Comparison of ENCODE assay signal across 28 cellular contexts in the genomic region with DNA sequence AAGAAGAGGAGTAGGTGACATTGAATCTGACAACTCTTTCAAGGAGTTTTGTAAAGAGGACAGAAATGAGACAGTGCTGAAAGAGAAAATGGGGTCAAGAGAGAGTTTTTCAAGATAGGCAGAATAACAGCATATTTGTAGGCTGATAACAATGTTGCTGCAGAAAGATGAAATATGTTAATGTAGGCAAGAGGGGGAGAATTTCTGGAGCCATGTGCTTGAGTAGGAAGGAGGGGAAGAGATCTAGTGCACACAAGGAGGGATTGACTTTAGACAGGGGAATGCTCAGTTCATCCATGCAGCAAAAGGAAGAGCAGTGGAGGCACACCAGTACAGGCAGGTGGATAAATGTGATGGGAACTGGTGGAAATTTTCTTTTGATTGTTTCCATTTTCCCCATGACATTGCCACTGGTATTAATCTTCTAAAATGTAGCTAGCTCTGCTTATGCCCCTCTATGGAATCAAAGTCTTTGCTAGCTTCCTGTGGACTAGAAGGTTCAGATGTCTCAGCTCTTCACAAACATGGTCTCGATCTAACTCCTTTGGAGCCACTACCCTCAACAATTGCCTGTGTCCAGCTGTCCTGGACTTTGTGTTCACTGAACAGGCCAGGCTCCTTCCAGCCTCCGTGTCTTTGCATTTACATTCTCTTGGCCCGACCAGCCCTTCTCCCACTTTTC. TPM values are rescaled to one million over a fixed set of nuclear protein-coding genes. Genes with fewer than 3 reads are reported as not detected.
DNase-seq lines count a peak whose midpoint lies in the region; ATAC-seq and TF ChIP-seq lines count a peak whose summit lies in the region.
"Had no signal": no experiment of that assay in that cellular context is flagged by ENCODE, and none has a peak within 500 bp of the region (broad histone marks: within the 10 kb centered on the region; RNA-seq: fewer than 3 reads in every experiment).

No MANE protein-coding gene starts in this region.

- intact Hi-C loops in activated CD4-positive, alpha-beta T cell treated with anti-CD3 and anti-CD28 coated beads for 36 hours (cut with DNase I, micrococcal nuclease): loop anchor here in 1 of 2 experiments (2.0 kb wide), 1 partner anchor 14 kb away; a partner anchor contains a TSS
- intact Hi-C loops in CD4-positive, alpha-beta T cell (cut with DNase I, micrococcal nuclease): loop anchor here in 1 of 2 experiments (2.0 kb wide), 1 partner anchor 16 kb away; no protein-coding TSS in a partner anchor
- intact Hi-C loops in activated T-helper 1 cell treated with anti-CD3 and anti-CD28 coated beads, Interleukin-12 subunit alpha, Interleukin-12 subunit beta, Interleukin-2, Interleukin-4 antibody, amounts not matched to agents 30 ng/mL and 10 ng/mL and 1 ng/mL, durations not matched to agents 14 hours and 24 hours and 36 hours (cut with micrococcal nuclease): no loop called here

- peaks cover 19% of the 10 kb centered on the region for H3K4me1 Mint-ChIP-seq in activated CD4-positive, alpha-beta T cell treated with anti-CD3 and anti-CD28 coated beads for 36 hours
- peaks cover 25% of the 10 kb centered on the region for H3K4me1 Mint-ChIP-seq in CD4-positive, alpha-beta T cell (ENCODE audit: low read depth)
- peaks cover 29% of the 10 kb centered on the region for H3K4me1 Mint-ChIP-seq in activated T-helper 1 cell treated with anti-CD3 and anti-CD28 coated beads, Interleukin-12 subunit alpha, Interleukin-12 subunit beta, Interleukin-2, Interleukin-4 antibody, amounts not matched to agents 30 ng/mL and 10 ng/mL and 1 ng/mL, durations not matched to agents 14 hours and 24 hours and 36 hours (ENCODE audit: low read depth)

- H3K36me3 Mint-ChIP-seq in activated CD4-positive, alpha-beta T cell treated with anti-CD3 and anti-CD28 coated beads for 36 hours (ENCODE audit: low read depth): no peaks in the 10 kb centered on the region
- no peaks in the 10 kb centered on the region for H3K36me3 Mint-ChIP-seq in CD4-positive, alpha-beta T cell (ENCODE audit: low read depth)
- no peaks in the 10 kb centered on the region for H3K36me3 Mint-ChIP-seq in activated T-helper 1 cell treated with anti-CD3 and anti-CD28 coated beads, Interleukin-12 subunit alpha, Interleukin-12 subunit beta, Interleukin-2, Interleukin-4 antibody, amounts not matched to agents 30 ng/mL and 10 ng/mL and 1 ng/mL, durations not matched to agents 14 hours and 24 hours and 36 hours (ENCODE audit: low read depth)
- H3K36me3 Mint-ChIP-seq: activated CD4-positive, alpha-beta memory T cell treated with anti-CD3 and anti-CD28 coated beads for 36 hours had no signal

- H3K27ac Mint-ChIP-seq in activated CD4-positive, alpha-beta T cell treated with anti-CD3 and anti-CD28 coated beads for 36 hours: peak overlapping the region; percentile 14
- peak overlapping the region; percentile 28 for H3K27ac Mint-ChIP-seq in CD4-positive, alpha-beta T cell
- H3K27ac Mint-ChIP-seq in activated T-helper 1 cell treated with anti-CD3 and anti-CD28 coated beads, Interleukin-12 subunit alpha, Interleukin-12 subunit beta, Interleukin-2, Interleukin-4 antibody, amounts not matched to agents 30 ng/mL and 10 ng/mL and 1 ng/mL, durations not matched to agents 14 hours and 24 hours and 36 hours: peak overlapping the region; percentile 59
- H3K27ac Mint-ChIP-seq: HFFc6 had no signal

- no peaks in the 10 kb centered on the region for H3K9me3 ChIP-seq in CD4-positive, alpha-beta T cell (ENCODE audit: control insufficient read depth, low read length)
- H3K9me3 ChIP-seq in iPS-15b (ENCODE audit: control insufficient read depth, insufficient read depth, low read length): no peaks in the 10 kb centered on the region
- H3K9me3 ChIP-seq: heart left ventricle, SJSA1, suprapubic skin had no signal

- no peaks in the 10 kb centered on the region for H3K4me1 ChIP-seq in iPS-15b (ENCODE audit: control insufficient read depth, insufficient read depth, low read length)
- H3K4me1 ChIP-seq: SJSA1, suprapubic skin had no signal

- no peak for ATAC-seq in activated CD4-positive, alpha-beta T cell treated with anti-CD3 and anti-CD28 coated beads for 36 hours
- ATAC-seq in CD4-positive, alpha-beta T cell (ENCODE audit: poor library complexity): no peak
- ATAC-seq in GM21390 (IDR thresholded peaks at IDR 0.05; ENCODE audit: unreplicated experiment): no peak

- H3K4me3 ChIP-seq in iPS-15b (ENCODE audit: low read depth, low read length) (no peak overlapping the region), coronary artery (no peak overlapping the region)
- H3K4me3 ChIP-seq: GM23248, heart left ventricle, SJSA1, smooth muscle cell, suprapubic skin had no signal

- H3K9ac ChIP-seq in iPS-15b (ENCODE audit: low read depth, low read length): peak overlapping the region; percentile 28
- H3K9ac ChIP-seq: GM23248 had no signal

- POLR2A ChIA-PET in activated CD4-positive, alpha-beta T cell treated with anti-CD3 and anti-CD28 coated beads for 36 hours (lab: Charles Lee): interaction anchor here (1.1 to 1.2 kb wide), 2 partner anchors 9 to 11 kb away, joined by 4 to 5 read pairs; a partner anchor contains a TSS
- POLR2A ChIA-PET in CD4-positive, alpha-beta T cell (lab: Charles Lee): interaction anchor here (1.5 to 2.9 kb wide), 4 partner anchors 11 to 38 kb away, joined by 4 to 36 read pairs (median 6); a partner anchor contains a TSS

- no peak for DNase-seq in activated CD4-positive, alpha-beta T cell treated with anti-CD3 and anti-CD28 coated beads for 36 hours
- DNase-seq in activated CD4-positive, alpha-beta T cell treated with anti-CD3 and anti-CD28 coated beads, Interleukin-2, amount 50 U/mL, for 4 hours: no peak
- DNase-seq in CD4-positive, alpha-beta T cell: no peak
- no peak for DNase-seq in activated T-helper 1 cell treated with anti-CD3 and anti-CD28 coated beads, Interleukin-12 subunit alpha, Interleukin-12 subunit beta, Interleukin-2, Interleukin-4 antibody, amounts not matched to agents 30 ng/mL and 10 ng/mL and 1 ng/mL, durations not matched to agents 14 hours and 24 hours and 36 hours (ENCODE audit: low spot score)
- DNase-seq in coronary artery (ENCODE audit: low spot score) (no peak), HCEC 1CT (no peak)
- DNase-seq: COR-L47, GF-D8, heart left ventricle, HFFc6, KG1, mesendoderm, NCI-H1436 treated with DMSO at 0.1 percent for 48 hours, WERI-Rb-1 had no signal

- H3K4me3 Mint-ChIP-seq in activated CD4-positive, alpha-beta T cell treated with anti-CD3 and anti-CD28 coated beads for 36 hours: no peak overlapping the region
- no peak overlapping the region for H3K4me3 Mint-ChIP-seq in CD4-positive, alpha-beta T cell
- no peak overlapping the region for H3K4me3 Mint-ChIP-seq in activated T-helper 1 cell treated with anti-CD3 and anti-CD28 coated beads, Interleukin-12 subunit alpha, Interleukin-12 subunit beta, Interleukin-2, Interleukin-4 antibody, amounts not matched to agents 30 ng/mL and 10 ng/mL and 1 ng/mL, durations not matched to agents 14 hours and 24 hours and 36 hours
- H3K4me3 Mint-ChIP-seq: activated CD4-positive, alpha-beta memory T cell treated with anti-CD3 and anti-CD28 coated beads for 36 hours; HFFc6 had no signal

- no peaks in the 10 kb centered on the region for H3K36me3 ChIP-seq in iPS-15b (ENCODE audit: control insufficient read depth, insufficient read depth, low read length)
- H3K36me3 ChIP-seq: heart left ventricle, SJSA1, suprapubic skin, WERI-Rb-1 had no signal

- H3K27ac ChIP-seq in CD4-positive, alpha-beta T cell (ENCODE audit: low read depth, low read length): no peak overlapping the region
- H3K27ac ChIP-seq in coronary artery: peak overlapping the region in 1 of 2 donors; percentile 42
- H3K27ac ChIP-seq: epithelial cell of prostate, GM23248, SJSA1, suprapubic skin, WERI-Rb-1 had no signal

- TF ChIP-seq CTCF in CD4-positive, alpha-beta T cell (IDR thresholded peaks at IDR 0.05): no peak
- no peak for TF ChIP-seq CTCF in coronary artery (IDR thresholded peaks at IDR 0.05)

- H3K27me3 ChIP-seq in CD4-positive, alpha-beta T cell (ENCODE audit: control insufficient read depth, insufficient read depth, low read length): no peaks in the 10 kb centered on the region
- H3K27me3 ChIP-seq in iPS-15b (ENCODE audit: control insufficient read depth, insufficient read depth, low read length): no peaks in the 10 kb centered on the region
- H3K27me3 ChIP-seq: heart left ventricle, suprapubic skin had no signal

- H3K27me3 Mint-ChIP-seq in activated CD4-positive, alpha-beta T cell treated with anti-CD3 and anti-CD28 coated beads for 36 hours: no peaks in the 10 kb centered on the region
- H3K27me3 Mint-ChIP-seq in CD4-positive, alpha-beta T cell: no peaks in the 10 kb centered on the region
- H3K27me3 Mint-ChIP-seq in activated T-helper 1 cell treated with anti-CD3 and anti-CD28 coated beads, Interleukin-12 subunit alpha, Interleukin-12 subunit beta, Interleukin-2, Interleukin-4 antibody, amounts not matched to agents 30 ng/mL and 10 ng/mL and 1 ng/mL, durations not matched to agents 14 hours and 24 hours and 36 hours (ENCODE audit: insufficient read depth): peaks cover 2% of the 10 kb centered on the region
- H3K27me3 Mint-ChIP-seq: activated CD4-positive, alpha-beta memory T cell treated with anti-CD3 and anti-CD28 coated beads for 36 hours had no signal

- CTCF ChIA-PET in activated CD4-positive, alpha-beta T cell treated with anti-CD3 and anti-CD28 coated beads for 36 hours (lab: Charles Lee): interaction anchor here (1.3 to 4.5 kb wide), 9 partner anchors 9 to 78 kb away, joined by 3 to 28 read pairs (median 8); a partner anchor contains a TSS
- CTCF ChIA-PET in CD4-positive, alpha-beta T cell (lab: Charles Lee): interaction anchor here (3.2 kb wide), 1 partner anchor 39 kb away, joined by 16 read pairs; no protein-coding TSS in a partner anchor

- H3K9me3 Mint-ChIP-seq in activated CD4-positive, alpha-beta T cell treated with anti-CD3 and anti-CD28 coated beads for 36 hours (ENCODE audit: low read depth): no peaks in the 10 kb centered on the region
- no peaks in the 10 kb centered on the region for H3K9me3 Mint-ChIP-seq in CD4-positive, alpha-beta T cell
- H3K9me3 Mint-ChIP-seq in activated T-helper 1 cell treated with anti-CD3 and anti-CD28 coated beads, Interleukin-12 subunit alpha, Interleukin-12 subunit beta, Interleukin-2, Interleukin-4 antibody, amounts not matched to agents 30 ng/mL and 10 ng/mL and 1 ng/mL, durations not matched to agents 14 hours and 24 hours and 36 hours: no peaks in the 10 kb centered on the region
- H3K9me3 Mint-ChIP-seq: activated CD4-positive, alpha-beta memory T cell treated with anti-CD3 and anti-CD28 coated beads for 36 hours; activated T-helper 2 cell treated with anti-CD3 and anti-CD28 coated beads, Interferon-gamma antibody, Interleukin-2, Interleukin-4, amounts not matched to agents 10 μg/mL and 5 μg/mL and 100 μg/mL, durations not matched to agents 14 hours and 24 hours and 36 hours; HFFc6 had no signal

RNA-seq across cellular contexts. Expression of a gene that starts 9.1 kb away (rescaled TPM):
- under 1 TPM; 0.11 to 0.23 TPM for total RNA-seq in activated CD4-positive, alpha-beta T cell treated with anti-CD3 and anti-CD28 coated beads for 36 hours
- total RNA-seq in CD4-positive, alpha-beta T cell: under 1 TPM in 1 of 2 experiments, not detected in 1; 0.25 TPM
- not detected in 2 replicates for total RNA-seq in activated T-helper 1 cell treated with anti-CD3 and anti-CD28 coated beads, Interleukin-12 subunit alpha, Interleukin-12 subunit beta, Interleukin-2, Interleukin-4 antibody, amounts not matched to agents 30 ng/mL and 10 ng/mL and 1 ng/mL, durations not matched to agents 14 hours and 24 hours and 36 hours
- total RNA-seq: A172, GM23248, heart left ventricle, HFFc6, omental fat pad, renal cortical epithelial cell, RPMI7951, SJSA1, smooth muscle cell, urinary bladder had no signal

RNA-seq across cellular contexts. Expression of a gene that starts 14.9 kb away (rescaled TPM):
- 100 to 1,000 TPM; 103 to 120 TPM for total RNA-seq in activated CD4-positive, alpha-beta T cell treated with anti-CD3 and anti-CD28 coated beads for 36 hours
- total RNA-seq in CD4-positive, alpha-beta T cell: 100 to 1,000 TPM; 162 to 170 TPM
- total RNA-seq in activated T-helper 1 cell treated with anti-CD3 and anti-CD28 coated beads, Interleukin-12 subunit alpha, Interleukin-12 subunit beta, Interleukin-2, Interleukin-4 antibody, amounts not matched to agents 30 ng/mL and 10 ng/mL and 1 ng/mL, durations not matched to agents 14 hours and 24 hours and 36 hours: 98.9 and 107 TPM in 2 replicates

RNA-seq across cellular contexts. Expression of a gene that starts 56.2 kb away (rescaled TPM):
- total RNA-seq in activated CD4-positive, alpha-beta T cell treated with anti-CD3 and anti-CD28 coated beads for 36 hours: 1 to 10 TPM; 5.6 to 6.0 TPM
- total RNA-seq in CD4-positive, alpha-beta T cell: 10 to 100 TPM; 12.5 to 12.7 TPM
- 10.8 and 11.6 TPM in 2 replicates for total RNA-seq in activated T-helper 1 cell treated with anti-CD3 and anti-CD28 coated beads, Interleukin-12 subunit alpha, Interleukin-12 subunit beta, Interleukin-2, Interleukin-4 antibody, amounts not matched to agents 30 ng/mL and 10 ng/mL and 1 ng/mL, durations not matched to agents 14 hours and 24 hours and 36 hours
- total RNA-seq: A172, SJSA1, smooth muscle cell had no signal
